In the genomic region with DNA sequence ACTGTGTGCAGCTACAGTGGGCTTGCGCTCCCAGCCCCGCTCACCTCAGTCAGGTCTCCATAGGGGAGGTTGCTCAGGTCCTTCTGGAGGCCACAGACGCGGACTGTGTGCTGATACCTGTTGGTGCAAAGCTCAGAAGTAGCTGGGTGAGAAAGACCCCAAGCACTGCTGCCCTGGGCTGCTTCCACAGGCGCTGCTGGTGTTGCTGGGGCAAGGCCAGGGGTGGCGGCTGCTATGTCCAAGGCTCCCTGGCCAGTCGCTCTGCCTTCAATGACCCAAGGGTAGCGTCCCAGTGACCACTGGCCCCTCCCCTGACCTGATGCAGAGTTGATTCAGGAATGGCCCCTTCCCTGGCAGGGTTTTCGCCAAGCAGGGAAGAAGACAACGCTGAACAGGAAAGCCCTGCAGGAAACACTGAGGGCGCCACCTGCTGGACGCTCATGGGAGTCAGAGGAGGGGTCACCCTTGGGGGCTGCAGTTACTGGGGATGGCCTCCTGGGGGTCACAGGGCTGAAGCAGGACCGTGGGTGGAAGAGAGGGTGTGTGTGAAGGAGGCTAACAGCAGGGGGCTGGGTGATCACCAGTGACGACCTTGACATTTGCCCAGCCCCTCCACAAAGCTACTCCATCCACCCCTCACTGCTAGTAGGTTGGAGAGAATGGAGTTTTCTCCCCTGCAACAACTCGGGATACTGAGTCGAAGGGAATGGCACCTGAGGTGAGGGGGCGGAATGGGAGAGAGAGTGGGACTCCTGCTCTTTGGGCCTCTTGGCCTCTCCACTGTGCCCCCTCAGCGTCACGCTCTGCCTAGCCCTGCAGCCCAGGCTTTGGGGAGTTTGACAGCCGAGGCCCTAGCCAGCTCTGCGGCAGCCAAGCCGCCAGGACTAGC, we compare ENCODE assay signal across 2 cellular contexts.
TF ChIP-seq lines count a peak whose summit lies in the region.

No MANE protein-coding gene starts in this region.

TF ChIP-seq in K562, 482 proteins besides CTCF, POLR2A, EP300 and RAD21 (continued from another document and continues in another):
- TF ChIP-seq KDM2B (CRISPR knock-in tag; IDR thresholded peaks at IDR 0.05) (no peak), MAFG (tag; conservative IDR thresholded peaks at IDR 0.05) (no peak), ZNF23 (CRISPR knock-in tag; IDR thresholded peaks at IDR 0.05) (no peak), RBM14 (IDR thresholded peaks at IDR 0.05; ENCODE audit: borderline replicate concordance, insufficient read depth, low read depth, low read length) (no peak), MTA1 (IDR thresholded peaks at IDR 0.05; ENCODE audit: borderline replicate concordance) (no peak), ADNP (tag; IDR thresholded peaks at IDR 0.05) (no peak), ZNF830 (CRISPR knock-in tag; IDR thresholded peaks at IDR 0.05) (no peak), SMC3 (conservative IDR thresholded peaks at IDR 0.05; ENCODE audit: insufficient read depth, low read depth, low read length) (peak; percentile 79), ESRRA (IDR thresholded peaks at IDR 0.05; ENCODE audit: borderline replicate concordance, low read depth) (0 out of 2 replicates have a peak, but pooled peaks have one; percentile 15), HEY1 (CRISPR knock-in tag; IDR thresholded peaks at IDR 0.05; ENCODE audit: borderline replicate concordance) (no peak), PRPF4 (IDR thresholded peaks at IDR 0.05; ENCODE audit: insufficient read depth, low read depth, low read length, poor library complexity, severe bottlenecking) (no peak), STAG1 (CRISPR knock-in tag; IDR thresholded peaks at IDR 0.05; ENCODE audit: borderline replicate concordance) (peak; percentile 60; the same call in 1 of the 2 replicates)
- TF ChIP-seq, protein P1, sequence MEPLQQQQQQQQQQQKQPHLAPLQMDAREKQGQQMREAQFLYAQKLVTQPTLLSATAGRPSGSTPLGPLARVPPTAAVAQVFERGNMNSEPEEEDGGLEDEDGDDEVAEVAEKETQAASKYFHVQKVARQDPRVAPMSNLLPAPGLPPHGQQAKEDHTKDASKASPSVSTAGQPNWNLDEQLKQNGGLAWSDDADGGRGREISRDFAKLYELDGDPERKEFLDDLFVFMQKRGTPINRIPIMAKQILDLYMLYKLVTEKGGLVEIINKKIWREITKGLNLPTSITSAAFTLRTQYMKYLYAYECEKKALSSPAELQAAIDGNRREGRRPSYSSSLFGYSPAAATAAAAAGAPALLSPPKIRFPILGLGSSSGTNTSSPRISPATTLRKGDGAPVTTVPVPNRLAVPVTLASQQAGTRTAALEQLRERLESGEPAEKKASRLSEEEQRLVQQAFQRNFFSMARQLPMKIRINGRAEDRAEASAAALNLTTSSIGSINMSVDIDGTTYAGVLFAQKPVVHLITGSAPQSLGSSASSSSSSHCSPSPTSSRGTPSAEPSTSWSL (CRISPR knock-in tag; IDR thresholded peaks at IDR 0.05; ENCODE audit: borderline replicate concordance), result no peak
- TF ChIP-seq, protein P2, sequence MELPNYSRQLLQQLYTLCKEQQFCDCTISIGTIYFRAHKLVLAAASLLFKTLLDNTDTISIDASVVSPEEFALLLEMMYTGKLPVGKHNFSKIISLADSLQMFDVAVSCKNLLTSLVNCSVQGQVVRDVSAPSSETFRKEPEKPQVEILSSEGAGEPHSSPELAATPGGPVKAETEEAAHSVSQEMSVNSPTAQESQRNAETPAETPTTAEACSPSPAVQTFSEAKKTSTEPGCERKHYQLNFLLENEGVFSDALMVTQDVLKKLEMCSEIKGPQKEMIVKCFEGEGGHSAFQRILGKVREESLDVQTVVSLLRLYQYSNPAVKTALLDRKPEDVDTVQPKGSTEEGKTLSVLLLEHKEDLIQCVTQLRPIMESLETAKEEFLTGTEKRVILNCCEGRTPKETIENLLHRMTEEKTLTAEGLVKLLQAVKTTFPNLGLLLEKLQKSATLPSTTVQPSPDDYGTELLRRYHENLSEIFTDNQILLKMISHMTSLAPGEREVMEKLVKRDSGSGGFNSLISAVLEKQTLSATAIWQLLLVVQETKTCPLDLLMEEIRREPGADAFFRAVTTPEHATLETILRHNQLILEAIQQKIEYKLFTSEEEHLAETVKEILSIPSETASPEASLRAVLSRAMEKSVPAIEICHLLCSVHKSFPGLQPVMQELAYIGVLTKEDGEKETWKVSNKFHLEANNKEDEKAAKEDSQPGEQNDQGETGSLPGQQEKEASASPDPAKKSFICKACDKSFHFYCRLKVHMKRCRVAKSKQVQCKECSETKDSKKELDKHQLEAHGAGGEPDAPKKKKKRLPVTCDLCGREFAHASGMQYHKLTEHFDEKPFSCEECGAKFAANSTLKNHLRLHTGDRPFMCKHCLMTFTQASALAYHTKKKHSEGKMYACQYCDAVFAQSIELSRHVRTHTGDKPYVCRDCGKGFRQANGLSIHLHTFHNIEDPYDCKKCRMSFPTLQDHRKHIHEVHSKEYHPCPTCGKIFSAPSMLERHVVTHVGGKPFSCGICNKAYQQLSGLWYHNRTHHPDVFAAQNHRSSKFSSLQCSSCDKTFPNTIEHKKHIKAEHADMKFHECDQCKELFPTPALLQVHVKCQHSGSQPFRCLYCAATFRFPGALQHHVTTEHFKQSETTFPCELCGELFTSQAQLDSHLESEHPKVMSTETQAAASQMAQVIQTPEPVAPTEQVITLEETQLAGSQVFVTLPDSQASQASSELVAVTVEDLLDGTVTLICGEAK (IDR thresholded peaks at IDR 0.05), result no peak
- TF ChIP-seq, protein P2 (CRISPR knock-in tag; IDR thresholded peaks at IDR 0.05), result no peak

TF ChIP-seq in HepG2, 621 proteins besides CTCF, POLR2A, EP300 and RAD21 (continued from another document and continues in another):
- TF ChIP-seq MTA1 (CRISPR knock-in tag; IDR thresholded peaks at IDR 0.05; ENCODE audit: borderline replicate concordance) (no peak), NFE2L2 (IDR thresholded peaks at IDR 0.05; ENCODE audit: low read length) (no peak), SMC3 (IDR thresholded peaks at IDR 0.05; ENCODE audit: low read length) (peak; percentile 83), ARHGAP35 (CRISPR knock-in tag; IDR thresholded peaks at IDR 0.05; ENCODE audit: borderline replicate concordance) (no peak), ZNF446 (CRISPR knock-in tag; IDR thresholded peaks at IDR 0.05) (no peak), NONO (IDR thresholded peaks at IDR 0.05) (no peak), NONO (CRISPR knock-in tag; conservative IDR thresholded peaks at IDR 0.05) (no peak; the same call in 1 of the 2 replicates), ZNF776 (CRISPR knock-in tag; IDR thresholded peaks at IDR 0.05) (peak; percentile 61; the same call in 1 of the 2 replicates), ZNF839 (CRISPR knock-in tag; IDR thresholded peaks at IDR 0.05; ENCODE audit: borderline replicate concordance) (no peak), ZNF17 (CRISPR knock-in tag; IDR thresholded peaks at IDR 0.05) (no peak), ZNF615 (CRISPR knock-in tag; IDR thresholded peaks at IDR 0.05; ENCODE audit: borderline replicate concordance) (no peak), ZNF782 (CRISPR knock-in tag; IDR thresholded peaks at IDR 0.05; ENCODE audit: borderline replicate concordance) (0 out of 2 replicates have a peak, but pooled peaks have one; percentile 34), RBAK (CRISPR knock-in tag; IDR thresholded peaks at IDR 0.05) (no peak), REPIN1 (CRISPR knock-in tag; IDR thresholded peaks at IDR 0.05; ENCODE audit: borderline replicate concordance, low read depth) (0 out of 2 replicates have a peak, but pooled peaks have one; percentile 47), NR2F1 (CRISPR knock-in tag; IDR thresholded peaks at IDR 0.05) (0 out of 4 replicates have a peak, but pooled peaks of 1 of the 2 experiments have one; percentile 18)
- TF ChIP-seq, protein P3, sequence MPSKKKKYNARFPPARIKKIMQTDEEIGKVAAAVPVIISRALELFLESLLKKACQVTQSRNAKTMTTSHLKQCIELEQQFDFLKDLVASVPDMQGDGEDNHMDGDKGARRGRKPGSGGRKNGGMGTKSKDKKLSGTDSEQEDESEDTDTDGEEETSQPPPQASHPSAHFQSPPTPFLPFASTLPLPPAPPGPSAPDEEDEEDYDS (CRISPR knock-in tag; IDR thresholded peaks at IDR 0.05), result 0 out of 2 replicates have a peak, but pooled peaks have one; percentile 18
- TF ChIP-seq, protein P4, sequence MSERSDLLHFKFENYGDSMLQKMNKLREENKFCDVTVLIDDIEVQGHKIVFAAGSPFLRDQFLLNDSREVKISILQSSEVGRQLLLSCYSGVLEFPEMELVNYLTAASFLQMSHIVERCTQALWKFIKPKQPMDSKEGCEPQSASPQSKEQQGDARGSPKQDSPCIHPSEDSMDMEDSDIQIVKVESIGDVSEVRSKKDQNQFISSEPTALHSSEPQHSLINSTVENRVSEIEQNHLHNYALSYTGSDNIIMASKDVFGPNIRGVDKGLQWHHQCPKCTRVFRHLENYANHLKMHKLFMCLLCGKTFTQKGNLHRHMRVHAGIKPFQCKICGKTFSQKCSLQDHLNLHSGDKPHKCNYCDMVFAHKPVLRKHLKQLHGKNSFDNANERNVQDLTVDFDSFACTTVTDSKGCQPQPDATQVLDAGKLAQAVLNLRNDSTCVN (CRISPR knock-in tag; IDR thresholded peaks at IDR 0.05; ENCODE audit: borderline replicate concordance), result 0 out of 2 replicates have a peak, but pooled peaks have one; percentile 8
- TF ChIP-seq, protein P5, sequence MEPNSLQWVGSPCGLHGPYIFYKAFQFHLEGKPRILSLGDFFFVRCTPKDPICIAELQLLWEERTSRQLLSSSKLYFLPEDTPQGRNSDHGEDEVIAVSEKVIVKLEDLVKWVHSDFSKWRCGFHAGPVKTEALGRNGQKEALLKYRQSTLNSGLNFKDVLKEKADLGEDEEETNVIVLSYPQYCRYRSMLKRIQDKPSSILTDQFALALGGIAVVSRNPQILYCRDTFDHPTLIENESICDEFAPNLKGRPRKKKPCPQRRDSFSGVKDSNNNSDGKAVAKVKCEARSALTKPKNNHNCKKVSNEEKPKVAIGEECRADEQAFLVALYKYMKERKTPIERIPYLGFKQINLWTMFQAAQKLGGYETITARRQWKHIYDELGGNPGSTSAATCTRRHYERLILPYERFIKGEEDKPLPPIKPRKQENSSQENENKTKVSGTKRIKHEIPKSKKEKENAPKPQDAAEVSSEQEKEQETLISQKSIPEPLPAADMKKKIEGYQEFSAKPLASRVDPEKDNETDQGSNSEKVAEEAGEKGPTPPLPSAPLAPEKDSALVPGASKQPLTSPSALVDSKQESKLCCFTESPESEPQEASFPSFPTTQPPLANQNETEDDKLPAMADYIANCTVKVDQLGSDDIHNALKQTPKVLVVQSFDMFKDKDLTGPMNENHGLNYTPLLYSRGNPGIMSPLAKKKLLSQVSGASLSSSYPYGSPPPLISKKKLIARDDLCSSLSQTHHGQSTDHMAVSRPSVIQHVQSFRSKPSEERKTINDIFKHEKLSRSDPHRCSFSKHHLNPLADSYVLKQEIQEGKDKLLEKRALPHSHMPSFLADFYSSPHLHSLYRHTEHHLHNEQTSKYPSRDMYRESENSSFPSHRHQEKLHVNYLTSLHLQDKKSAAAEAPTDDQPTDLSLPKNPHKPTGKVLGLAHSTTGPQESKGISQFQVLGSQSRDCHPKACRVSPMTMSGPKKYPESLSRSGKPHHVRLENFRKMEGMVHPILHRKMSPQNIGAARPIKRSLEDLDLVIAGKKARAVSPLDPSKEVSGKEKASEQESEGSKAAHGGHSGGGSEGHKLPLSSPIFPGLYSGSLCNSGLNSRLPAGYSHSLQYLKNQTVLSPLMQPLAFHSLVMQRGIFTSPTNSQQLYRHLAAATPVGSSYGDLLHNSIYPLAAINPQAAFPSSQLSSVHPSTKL (CRISPR knock-in tag; IDR thresholded peaks at IDR 0.05), result peak; percentile 11; the same call in 1 of the 2 replicates
- TF ChIP-seq, protein P6, sequence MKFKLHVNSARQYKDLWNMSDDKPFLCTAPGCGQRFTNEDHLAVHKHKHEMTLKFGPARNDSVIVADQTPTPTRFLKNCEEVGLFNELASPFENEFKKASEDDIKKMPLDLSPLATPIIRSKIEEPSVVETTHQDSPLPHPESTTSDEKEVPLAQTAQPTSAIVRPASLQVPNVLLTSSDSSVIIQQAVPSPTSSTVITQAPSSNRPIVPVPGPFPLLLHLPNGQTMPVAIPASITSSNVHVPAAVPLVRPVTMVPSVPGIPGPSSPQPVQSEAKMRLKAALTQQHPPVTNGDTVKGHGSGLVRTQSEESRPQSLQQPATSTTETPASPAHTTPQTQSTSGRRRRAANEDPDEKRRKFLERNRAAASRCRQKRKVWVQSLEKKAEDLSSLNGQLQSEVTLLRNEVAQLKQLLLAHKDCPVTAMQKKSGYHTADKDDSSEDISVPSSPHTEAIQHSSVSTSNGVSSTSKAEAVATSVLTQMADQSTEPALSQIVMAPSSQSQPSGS (CRISPR knock-in tag; IDR thresholded peaks at IDR 0.05), result peak; percentile 66; the same call in 1 of the 2 replicates
- TF ChIP-seq, protein P7, sequence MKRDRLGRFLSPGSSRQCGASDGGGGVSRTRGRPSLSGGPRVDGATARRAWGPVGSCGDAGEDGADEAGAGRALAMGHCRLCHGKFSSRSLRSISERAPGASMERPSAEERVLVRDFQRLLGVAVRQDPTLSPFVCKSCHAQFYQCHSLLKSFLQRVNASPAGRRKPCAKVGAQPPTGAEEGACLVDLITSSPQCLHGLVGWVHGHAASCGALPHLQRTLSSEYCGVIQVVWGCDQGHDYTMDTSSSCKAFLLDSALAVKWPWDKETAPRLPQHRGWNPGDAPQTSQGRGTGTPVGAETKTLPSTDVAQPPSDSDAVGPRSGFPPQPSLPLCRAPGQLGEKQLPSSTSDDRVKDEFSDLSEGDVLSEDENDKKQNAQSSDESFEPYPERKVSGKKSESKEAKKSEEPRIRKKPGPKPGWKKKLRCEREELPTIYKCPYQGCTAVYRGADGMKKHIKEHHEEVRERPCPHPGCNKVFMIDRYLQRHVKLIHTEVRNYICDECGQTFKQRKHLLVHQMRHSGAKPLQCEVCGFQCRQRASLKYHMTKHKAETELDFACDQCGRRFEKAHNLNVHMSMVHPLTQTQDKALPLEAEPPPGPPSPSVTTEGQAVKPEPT (CRISPR knock-in tag; IDR thresholded peaks at IDR 0.05; ENCODE audit: low read depth), result no peak
